In genomic region chr18:12317664-12318333, GRCh38 we compare ENCODE assay signal across 9 cellular contexts. TPM values are rescaled to one million over a fixed set of nuclear protein-coding genes. Genes with fewer than 3 reads are reported as not detected.
DNase-seq lines count a peak whose midpoint lies in the region; ATAC-seq and TF ChIP-seq lines count a peak whose summit lies in the region.
"Had no signal": no experiment of that assay in that cellular context is flagged by ENCODE, and none has a peak within 500 bp of the region (broad histone marks: within the 10 kb centered on the region; RNA-seq: fewer than 3 reads in every experiment).

No MANE protein-coding gene starts in this region.

- no peaks in the 10 kb centered on the region for H3K9me3 Mint-ChIP-seq in WTC11

- H3K27me3 ChIP-seq in cardiac muscle cell (no peaks in the 10 kb centered on the region), skeletal muscle tissue (ENCODE audit: control insufficient read depth in 3 of 3, insufficient read depth in 3 of 3, low read length in 3 of 3) (no peaks in the 10 kb centered on the region), colonic mucosa (no peaks in the 10 kb centered on the region)

- peaks cover 14% of the 10 kb centered on the region for H3K4me1 Mint-ChIP-seq in WTC11

- H3K4me3 Mint-ChIP-seq in WTC11: no peak overlapping the region

- DNase-seq in WTC11 (ENCODE audit: low spot score): no peak
- peak in 1 of 2 donors; percentile 82 for DNase-seq in cardiac muscle cell (ENCODE audit: low read depth in 1 of 2, low spot score in 1 of 2)
- no peak for DNase-seq in cerebellar nuclear complex (lab: John Stamatoyannopoulos, UW)
- no peak for DNase-seq in colonic mucosa
- no peak for DNase-seq in COLO668 (lab: John Stamatoyannopoulos, UW; ENCODE audit: unreplicated experiment)
- no peak for DNase-seq in SHP77 treated with DMSO at 0.1 percent for 48 hours (lab: John Stamatoyannopoulos, UW)
- DNase-seq: stimulated activated CD4-positive, alpha-beta T cell treated with anti-CD3 and anti-CD28 coated beads, Interleukin-2, amount 100 ng/mL, for 24 hours had no signal

- H3K9me3 ChIP-seq in HEK293 (ENCODE audit: control insufficient read depth, insufficient read depth, low read depth, low read length) (no peaks in the 10 kb centered on the region), cardiac muscle cell (ENCODE audit: low read depth) (no peaks in the 10 kb centered on the region), skeletal muscle tissue (ENCODE audit: control insufficient read depth in 3 of 3, low read length in 3 of 3) (no peaks in the 10 kb centered on the region), colonic mucosa (no peaks in the 10 kb centered on the region)

- CTCF ChIA-PET in HEK293 (lab: Yijun Ruan, JAX) (interaction anchor here (1.2 to 12.6 kb wide), 3 partner anchors 8 to 46 kb away, joined by 3 to 101 read pairs (median 15); no protein-coding TSS in a partner anchor), WTC11 (lab: Charles Lee) (interaction anchor here (0.9 to 3.5 kb wide), 3 partner anchors 10 to 46 kb away, joined by 3 to 35 read pairs (median 11); no protein-coding TSS in a partner anchor)

- no peak overlapping the region for H3K4me3 ChIP-seq in HEK293 (ENCODE audit: low read depth, low read length)
- no peak overlapping the region for H3K4me3 ChIP-seq in cardiac muscle cell
- no peak overlapping the region for H3K4me3 ChIP-seq in skeletal muscle tissue (ENCODE audit: low read length in 3 of 3)
- H3K4me3 ChIP-seq in colonic mucosa: no peak overlapping the region

- H3K4me1 ChIP-seq in HEK293 (ENCODE audit: control insufficient read depth, insufficient read depth, low read length): 0 out of 2 replicates have a peak, but pooled peaks cover 2% of the 10 kb centered on the region
- no peaks in the 10 kb centered on the region for H3K4me1 ChIP-seq in cardiac muscle cell (ENCODE audit: low read depth)
- peaks cover 16 to 33% (median 20%) of the 10 kb centered on the region in 3 donors for H3K4me1 ChIP-seq in skeletal muscle tissue (ENCODE audit: control insufficient read depth in 3 of 3, insufficient read depth in 3 of 3, low read length in 3 of 3)
- H3K4me1 ChIP-seq in colonic mucosa: no peaks in the 10 kb centered on the region

- H3K27me3 Mint-ChIP-seq in WTC11 (ENCODE audit: low read depth): no peaks in the 10 kb centered on the region

- intact Hi-C loops in colonic mucosa (cut with DNase I): no loop called here

- no peak overlapping the region for H3K9ac ChIP-seq in skeletal muscle tissue (ENCODE audit: low read depth in 1 of 3, low read length in 3 of 3)
- no peak overlapping the region for H3K9ac ChIP-seq in colonic mucosa (ENCODE audit: low read depth in 2 of 2, low read length in 2 of 2)

- H3K36me3 ChIP-seq in HEK293 (ENCODE audit: control insufficient read depth in 2 of 2, insufficient read depth in 1 of 2, low read length in 2 of 2): peaks cover 32 to 68% of the 10 kb centered on the region in 2 experiments
- peaks cover 30% of the 10 kb centered on the region for H3K36me3 ChIP-seq in cardiac muscle cell
- H3K36me3 ChIP-seq in skeletal muscle tissue (ENCODE audit: control insufficient read depth in 3 of 3, insufficient read depth in 3 of 3, low read length in 3 of 3): peaks cover 5 to 10% (median 6%) of the 10 kb centered on the region in 3 donors
- H3K36me3 ChIP-seq in colonic mucosa: peaks cover 4% of the 10 kb centered on the region

- no peak for ATAC-seq in WTC11

- H3K27ac ChIP-seq in HEK293 (ENCODE audit: extremely low read depth, low read depth, low read length): no peak overlapping the region
- H3K27ac ChIP-seq in cardiac muscle cell: peak overlapping the region; percentile 45
- peak overlapping the region; percentile 27 for H3K27ac ChIP-seq in skeletal muscle tissue (ENCODE audit: low read depth, low read length)
- no peak overlapping the region for H3K27ac ChIP-seq in colonic mucosa

- peak overlapping the region; percentile 76 for H3K27ac Mint-ChIP-seq in WTC11

- H3K36me3 Mint-ChIP-seq in WTC11: peaks cover 50% of the 10 kb centered on the region

- POLR2A ChIA-PET in HEK293 (lab: Yijun Ruan, JAX) (interaction anchor here (0.6 to 1.7 kb wide), 5 partner anchors 9 to 351 kb away, joined by 3 to 6 read pairs (median 5); no protein-coding TSS in a partner anchor), WTC11 (lab: Charles Lee) (interaction anchor here (1.2 kb wide), 1 partner anchor 60 kb away, joined by 5 read pairs; no protein-coding TSS in a partner anchor)

- TF ChIP-seq CTCF in HEK293 (tag by site-specific recombination; IDR thresholded peaks at IDR 0.05) (no peak), WTC11 (IDR thresholded peaks at IDR 0.05) (no peak), cardiac muscle cell (IDR thresholded peaks at IDR 0.05; ENCODE audit: low read depth, low read length) (no peak), colonic mucosa (IDR thresholded peaks at IDR 0.05) (no peak)

TF ChIP-seq in HEK293, 187 proteins besides CTCF, POLR2A, EP300 and RAD21:
- TF ChIP-seq SCRT2 (tag by site-specific recombination; IDR thresholded peaks at IDR 0.05) (peak; percentile 69; the same call in 1 of the 2 replicates), ZBTB20 (tag by site-specific recombination; IDR thresholded peaks at IDR 0.05) (no peak), SCRT1 (tag by site-specific recombination; IDR thresholded peaks at IDR 0.05; ENCODE audit: borderline replicate concordance) (peak; percentile 49; the same call in 1 of the 2 replicates), ZNF221 (tag by site-specific recombination; IDR thresholded peaks at IDR 0.05; ENCODE audit: borderline replicate concordance) (no peak)

TF ChIP-seq in WTC11, 78 proteins besides CTCF, POLR2A, EP300 and RAD21 (continues in another document):
- TF ChIP-seq ATF6 (CRISPR knock-in tag; IDR thresholded peaks at IDR 0.05): no peak
- no peak for TF ChIP-seq ZNF532 (CRISPR knock-in tag; IDR thresholded peaks at IDR 0.05; ENCODE audit: borderline replicate concordance)
- no peak for TF ChIP-seq ZNF263 (CRISPR knock-in tag; IDR thresholded peaks at IDR 0.05; ENCODE audit: low read depth)
- no peak for TF ChIP-seq PREB (CRISPR knock-in tag; IDR thresholded peaks at IDR 0.05; ENCODE audit: borderline replicate concordance)
- no peak for TF ChIP-seq CREB1 (CRISPR knock-in tag; IDR thresholded peaks at IDR 0.05)
- no peak for TF ChIP-seq EMX1 (CRISPR knock-in tag; IDR thresholded peaks at IDR 0.05)

RNA-seq across cellular contexts. Expression of gene TUBB6, which starts 9.8 kb away (rescaled TPM):
- total RNA-seq in WTC11 (2021): 137 to 240 TPM (median 149 TPM) in 3 replicates
- total RNA-seq in cardiac muscle cell: 212 and 450 TPM in 2 replicates
- polyA plus RNA-seq in cardiac muscle cell: 185 and 240 TPM in 2 replicates
- 499 TPM for total RNA-seq in skeletal muscle tissue
- total RNA-seq in colonic mucosa: 10 to 100 TPM in 1 of 2 donors, 1 to 10 TPM in 1; 7.8 to 41.6 TPM

RNA-seq across cellular contexts. Expression of gene AFG3L2, which starts 59.2 kb away (rescaled TPM):
- total RNA-seq in WTC11 (2021) (73.9 to 109 TPM (median 76.0 TPM) in 3 replicates), cardiac muscle cell (82.3 and 97.6 TPM in 2 replicates), skeletal muscle tissue (60.5 TPM), colonic mucosa (100 to 1,000 TPM in 1 of 2 donors, 10 to 100 TPM in 1; 94.3 to 112 TPM)
- polyA plus RNA-seq in cardiac muscle cell: 83.5 and 92.3 TPM in 2 replicates

Comparison
In these comparisons a context has a peak if more than half of its experiments do, and no peak if none do; other contexts are left out.
1. H3K27ac ChIP-seq: peak in cardiac muscle cell (single experiment) and skeletal muscle tissue (single experiment); none in HEK293 (single experiment) and colonic mucosa (single experiment).